8 cellular contexts compared by ENCODE assay signal in the genomic region with DNA sequence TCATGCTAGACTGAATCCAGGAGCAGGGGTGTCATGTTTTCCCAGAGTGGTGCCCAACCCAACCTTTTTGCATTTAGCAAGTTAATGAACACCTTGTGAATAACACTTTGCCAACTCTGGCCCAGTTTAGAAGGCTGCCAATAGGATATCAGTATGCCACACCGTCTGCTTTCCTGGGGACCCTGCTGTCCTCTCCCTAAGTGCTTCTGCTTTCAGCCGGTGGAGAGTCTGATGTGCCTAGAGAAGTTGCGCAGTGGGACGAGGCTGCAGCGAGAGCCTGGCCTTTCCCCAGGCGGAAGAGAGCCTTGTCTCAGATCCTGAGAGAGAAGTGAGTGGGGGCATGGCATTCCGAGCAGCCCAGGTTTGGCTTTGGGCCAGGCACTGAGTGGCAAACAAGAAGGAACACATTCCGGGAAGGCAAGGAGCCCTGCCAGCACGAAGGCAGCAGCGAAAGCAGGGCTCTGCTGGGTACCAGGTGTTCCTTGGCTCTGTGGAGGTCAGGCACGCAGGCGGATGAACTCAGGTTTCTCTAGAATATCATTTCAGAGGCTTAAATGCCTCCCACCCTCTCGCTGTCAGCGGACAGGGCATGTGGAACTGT. TPM values are rescaled to one million over a fixed set of nuclear protein-coding genes. Genes with fewer than 3 reads are reported as not detected.
DNase-seq lines count a peak whose midpoint lies in the region; ATAC-seq and TF ChIP-seq lines count a peak whose summit lies in the region.

No MANE protein-coding gene starts in this region.

- intact Hi-C loops in heart right ventricle (cut with DNase I) = loop anchor here in 9 of 10 donors (2.0 to 10.0 kb wide), 13 partner anchors 36 to 710 kb away; partner anchors contain the start of genes MYO9A (in 1 of the 9) and SENP8 (in 1 of the 9)
- intact Hi-C loops in sigmoid colon (cut with DNase I) = loop anchor here (2.0 to 10.0 kb wide), 4 partner anchors 38 to 374 kb away; no protein-coding TSS in a partner anchor
- intact Hi-C loops in activated T-helper 1 cell treated with anti-CD3 and anti-CD28 coated beads, Interleukin-12 subunit alpha, Interleukin-12 subunit beta, Interleukin-2, Interleukin-4 antibody, amounts not matched to agents 30 ng/mL and 10 ng/mL and 1 ng/mL, durations not matched to agents 14 hours and 24 hours and 36 hours (cut with micrococcal nuclease) = loop anchor here (1.0 to 5.0 kb wide), 2 partner anchors 353 to 708 kb away; no protein-coding TSS in a partner anchor
- intact Hi-C loops in activated naive CD4-positive, alpha-beta T cell treated with anti-CD3 and anti-CD28 coated beads for 36 hours (cut with micrococcal nuclease) = loop anchor here (5.0 kb wide), 1 partner anchor 708 kb away; no protein-coding TSS in a partner anchor

- peaks cover 7% of the 10 kb centered on the region for H3K27me3 Mint-ChIP-seq in activated naive CD8-positive, alpha-beta T cell treated with anti-CD3 and anti-CD28 coated beads for 36 hours
- H3K27me3 Mint-ChIP-seq in activated T-helper 1 cell treated with anti-CD3 and anti-CD28 coated beads, Interleukin-12 subunit alpha, Interleukin-12 subunit beta, Interleukin-2, Interleukin-4 antibody, amounts not matched to agents 30 ng/mL and 10 ng/mL and 1 ng/mL, durations not matched to agents 14 hours and 24 hours and 36 hours (ENCODE audit: insufficient read depth) = peaks cover 4% of the 10 kb centered on the region
- H3K27me3 Mint-ChIP-seq in activated naive CD4-positive, alpha-beta T cell treated with anti-CD3 and anti-CD28 coated beads for 36 hours (ENCODE audit: low read depth) = peaks cover 2% of the 10 kb centered on the region

- no peak overlapping the region for H3K27ac Mint-ChIP-seq in activated naive CD8-positive, alpha-beta T cell treated with anti-CD3 and anti-CD28 coated beads for 36 hours
- no peak overlapping the region for H3K27ac Mint-ChIP-seq in activated T-helper 1 cell treated with anti-CD3 and anti-CD28 coated beads, Interleukin-12 subunit alpha, Interleukin-12 subunit beta, Interleukin-2, Interleukin-4 antibody, amounts not matched to agents 30 ng/mL and 10 ng/mL and 1 ng/mL, durations not matched to agents 14 hours and 24 hours and 36 hours
- no peak overlapping the region for H3K27ac Mint-ChIP-seq in activated naive CD4-positive, alpha-beta T cell treated with anti-CD3 and anti-CD28 coated beads for 36 hours

- H3K27me3 ChIP-seq in heart right ventricle = no peaks in the 10 kb centered on the region
- H3K27me3 ChIP-seq in sigmoid colon = no peaks in the 10 kb centered on the region

- H3K36me3 ChIP-seq in heart right ventricle = no peaks in the 10 kb centered on the region
- H3K36me3 ChIP-seq in sigmoid colon = no peaks in the 10 kb centered on the region

- H3K9me3 ChIP-seq in heart right ventricle (no peaks in the 10 kb centered on the region), sigmoid colon (no peaks in the 10 kb centered on the region)

- WGBS in heart right ventricle, 2 donors = 14 to 19% methylated on average over 14 of the region's 14 CpGs
- 12 to 57% methylated on average over 14 of the region's 14 CpGs for WGBS in sigmoid colon, 2 donors

- TF ChIP-seq RAD21 in Ishikawa (IDR thresholded peaks at IDR 0.05; ENCODE audit: low read depth) = peak; percentile 24; the same call in 1 of the 2 replicates

- no peak for TF ChIP-seq POLR2A in sigmoid colon (IDR thresholded peaks at IDR 0.05)

- H3K27ac ChIP-seq in heart right ventricle (peak overlapping the region in 7 of 10 donors; percentile 2 to 57 (median 30)), sigmoid colon (peak overlapping the region; percentile 70 to 87 (median 76))

- H3K4me1 ChIP-seq in heart right ventricle (peaks cover 0 to 12% (median 8%) of the 10 kb centered on the region in 9 donors), sigmoid colon (peaks cover 0 to 30% (median 22%) of the 10 kb centered on the region in 4 donors)

- H3K4me3 Mint-ChIP-seq in activated naive CD8-positive, alpha-beta T cell treated with anti-CD3 and anti-CD28 coated beads for 36 hours = peak overlapping the region; percentile 66
- no peak overlapping the region for H3K4me3 Mint-ChIP-seq in activated T-helper 1 cell treated with anti-CD3 and anti-CD28 coated beads, Interleukin-12 subunit alpha, Interleukin-12 subunit beta, Interleukin-2, Interleukin-4 antibody, amounts not matched to agents 30 ng/mL and 10 ng/mL and 1 ng/mL, durations not matched to agents 14 hours and 24 hours and 36 hours
- H3K4me3 Mint-ChIP-seq in activated naive CD4-positive, alpha-beta T cell treated with anti-CD3 and anti-CD28 coated beads for 36 hours = no peak overlapping the region

- no peaks in the 10 kb centered on the region for H3K36me3 Mint-ChIP-seq in activated naive CD8-positive, alpha-beta T cell treated with anti-CD3 and anti-CD28 coated beads for 36 hours
- H3K36me3 Mint-ChIP-seq in activated T-helper 1 cell treated with anti-CD3 and anti-CD28 coated beads, Interleukin-12 subunit alpha, Interleukin-12 subunit beta, Interleukin-2, Interleukin-4 antibody, amounts not matched to agents 30 ng/mL and 10 ng/mL and 1 ng/mL, durations not matched to agents 14 hours and 24 hours and 36 hours (ENCODE audit: low read depth) = no peaks in the 10 kb centered on the region
- H3K36me3 Mint-ChIP-seq in activated naive CD4-positive, alpha-beta T cell treated with anti-CD3 and anti-CD28 coated beads for 36 hours (ENCODE audit: low read depth) = no peaks in the 10 kb centered on the region

- H3K4me3 ChIP-seq in AG09309 (ENCODE audit: control insufficient read depth, low read depth, low read length) (peak overlapping the region; percentile 52; the same call in 1 of the 2 replicates), heart right ventricle (peak overlapping the region; percentile 27 to 64 (median 56)), sigmoid colon (peak overlapping the region in 3 of 4 donors; percentile 46 to 58 (median 50))

- TF ChIP-seq EP300 in Ishikawa (IDR thresholded peaks at IDR 0.05; ENCODE audit: borderline replicate concordance) (peak; percentile 79), sigmoid colon (IDR thresholded peaks at IDR 0.05) (no peak)

- TF ChIP-seq CTCF in AG09309 (IDR thresholded peaks at IDR 0.05; ENCODE audit: control insufficient read depth, insufficient read depth, low read depth, low read length, missing control alignments) (no peak), heart right ventricle (IDR thresholded peaks at IDR 0.05) (no peak), sigmoid colon (IDR thresholded peaks at IDR 0.05) (no peak)

- CTCF ChIA-PET in activated naive CD4-positive, alpha-beta T cell treated with anti-CD3 and anti-CD28 coated beads for 36 hours (lab: Charles Lee) = interaction anchor here (1.0 to 3.3 kb wide), 4 partner anchors 10 to 412 kb away, joined by 3 to 29 read pairs (median 13); no protein-coding TSS in a partner anchor

- H3K9me3 Mint-ChIP-seq in activated naive CD8-positive, alpha-beta T cell treated with anti-CD3 and anti-CD28 coated beads for 36 hours = no peaks in the 10 kb centered on the region
- H3K9me3 Mint-ChIP-seq in activated T-helper 1 cell treated with anti-CD3 and anti-CD28 coated beads, Interleukin-12 subunit alpha, Interleukin-12 subunit beta, Interleukin-2, Interleukin-4 antibody, amounts not matched to agents 30 ng/mL and 10 ng/mL and 1 ng/mL, durations not matched to agents 14 hours and 24 hours and 36 hours = no peaks in the 10 kb centered on the region
- H3K9me3 Mint-ChIP-seq in activated naive CD4-positive, alpha-beta T cell treated with anti-CD3 and anti-CD28 coated beads for 36 hours = no peaks in the 10 kb centered on the region

- DNase-seq in AG09309 (ENCODE audit: low read depth) = no peak
- DNase-seq in activated naive CD8-positive, alpha-beta T cell treated with anti-CD3 and anti-CD28 coated beads for 36 hours = no peak
- peak; percentile 46 to 73 for DNase-seq in heart right ventricle
- DNase-seq in sigmoid colon = peak; percentile 83
- DNase-seq in activated T-helper 1 cell treated with anti-CD3 and anti-CD28 coated beads, Interleukin-12 subunit alpha, Interleukin-12 subunit beta, Interleukin-2, Interleukin-4 antibody, amounts not matched to agents 30 ng/mL and 10 ng/mL and 1 ng/mL, durations not matched to agents 14 hours and 24 hours and 36 hours (ENCODE audit: low spot score) = no peak
- DNase-seq in activated naive CD4-positive, alpha-beta T cell treated with anti-CD3 and anti-CD28 coated beads for 36 hours = no peak

- H3K4me1 Mint-ChIP-seq in activated naive CD8-positive, alpha-beta T cell treated with anti-CD3 and anti-CD28 coated beads for 36 hours = peaks cover 1% of the 10 kb centered on the region
- H3K4me1 Mint-ChIP-seq in activated T-helper 1 cell treated with anti-CD3 and anti-CD28 coated beads, Interleukin-12 subunit alpha, Interleukin-12 subunit beta, Interleukin-2, Interleukin-4 antibody, amounts not matched to agents 30 ng/mL and 10 ng/mL and 1 ng/mL, durations not matched to agents 14 hours and 24 hours and 36 hours (ENCODE audit: low read depth) = peaks cover 6% of the 10 kb centered on the region
- peaks cover 4% of the 10 kb centered on the region for H3K4me1 Mint-ChIP-seq in activated naive CD4-positive, alpha-beta T cell treated with anti-CD3 and anti-CD28 coated beads for 36 hours (ENCODE audit: low read depth)

- ATAC-seq in heart right ventricle = peak; percentile 26 to 89 (median 72)
- ATAC-seq in GM19035 (IDR thresholded peaks at IDR 0.05; ENCODE audit: unreplicated experiment) = no peak

RNA-seq across cellular contexts. Expression of gene SENP8, which starts 36.9 kb away (rescaled TPM):
- total RNA-seq in activated naive CD8-positive, alpha-beta T cell treated with anti-CD3 and anti-CD28 coated beads for 36 hours = 1 to 10 TPM; 2.0 to 2.2 TPM
- total RNA-seq in heart right ventricle = 1 to 10 TPM; 5.2 to 8.8 (median 6.7) TPM
- 1 to 10 TPM; 1.8 to 3.2 TPM for polyA plus RNA-seq in heart right ventricle
- 1 to 10 TPM; 1.8 to 4.3 (median 2.0) TPM for total RNA-seq in sigmoid colon
- 1 to 10 TPM; 1.2 to 3.0 (median 1.6) TPM for polyA plus RNA-seq in sigmoid colon
- total RNA-seq in activated T-helper 1 cell treated with anti-CD3 and anti-CD28 coated beads, Interleukin-12 subunit alpha, Interleukin-12 subunit beta, Interleukin-2, Interleukin-4 antibody, amounts not matched to agents 30 ng/mL and 10 ng/mL and 1 ng/mL, durations not matched to agents 14 hours and 24 hours and 36 hours = 1.5 and 1.8 TPM in 2 replicates
- 1 to 10 TPM; 2.0 TPM for total RNA-seq in activated naive CD4-positive, alpha-beta T cell treated with anti-CD3 and anti-CD28 coated beads for 36 hours

RNA-seq across cellular contexts. Expression of gene MYO9A, which starts 37.2 kb away (rescaled TPM):
- 10 to 100 TPM; 15.4 to 19.1 TPM for total RNA-seq in activated naive CD8-positive, alpha-beta T cell treated with anti-CD3 and anti-CD28 coated beads for 36 hours
- total RNA-seq in heart right ventricle (10 to 100 TPM; 23.4 to 36.9 (median 30.0) TPM), sigmoid colon (10 to 100 TPM; 55.8 to 80.0 (median 62.8) TPM)
- polyA plus RNA-seq in heart right ventricle (1 to 10 TPM; 3.7 to 4.4 TPM), sigmoid colon (1 to 10 TPM; 3.0 to 7.1 (median 3.0) TPM)
- 15.2 and 16.4 TPM in 2 replicates for total RNA-seq in activated T-helper 1 cell treated with anti-CD3 and anti-CD28 coated beads, Interleukin-12 subunit alpha, Interleukin-12 subunit beta, Interleukin-2, Interleukin-4 antibody, amounts not matched to agents 30 ng/mL and 10 ng/mL and 1 ng/mL, durations not matched to agents 14 hours and 24 hours and 36 hours
- 10 to 100 TPM in 1 of 2 experiments, 1 to 10 TPM in 1; 9.5 to 10.0 TPM for total RNA-seq in activated naive CD4-positive, alpha-beta T cell treated with anti-CD3 and anti-CD28 coated beads for 36 hours

RNA-seq across cellular contexts. Expression of gene GRAMD2A, which starts 42.5 kb away (rescaled TPM):
- not detected for total RNA-seq in activated naive CD8-positive, alpha-beta T cell treated with anti-CD3 and anti-CD28 coated beads for 36 hours
- under 1 TPM in 1 of 10 donors, not detected in 9; 0.20 TPM for total RNA-seq in heart right ventricle
- polyA plus RNA-seq in heart right ventricle = under 1 TPM in 1 of 2 donors, not detected in 1; 0.06 TPM
- 1 to 10 TPM in 1 of 4 donors, under 1 TPM in 3; 0.16 to 2.6 (median 0.50) TPM for total RNA-seq in sigmoid colon
- polyA plus RNA-seq in sigmoid colon = 1 to 10 TPM in 2 of 3 donors, not detected in 1; 2.5 to 4.3 TPM
- total RNA-seq in activated T-helper 1 cell treated with anti-CD3 and anti-CD28 coated beads, Interleukin-12 subunit alpha, Interleukin-12 subunit beta, Interleukin-2, Interleukin-4 antibody, amounts not matched to agents 30 ng/mL and 10 ng/mL and 1 ng/mL, durations not matched to agents 14 hours and 24 hours and 36 hours = 0.21 TPM in 1 of 2 replicates, not detected in the other
- total RNA-seq in activated naive CD4-positive, alpha-beta T cell treated with anti-CD3 and anti-CD28 coated beads for 36 hours = not detected

Comparison
In these comparisons a context has a peak if more than half of its experiments do, and no peak if none do; other contexts are left out.
1. DNase-seq: peak in heart right ventricle (2 of 2) and sigmoid colon (single experiment); none in AG09309 (single experiment), activated naive CD8-positive, alpha-beta T cell treated with anti-CD3 and anti-CD28 coated beads for 36 hours (single experiment), activated T-helper 1 cell treated with anti-CD3 and anti-CD28 coated beads, Interleukin-12 subunit alpha, Interleukin-12 subunit beta, Interleukin-2, Interleukin-4 antibody, amounts not matched to agents 30 ng/mL and 10 ng/mL and 1 ng/mL, durations not matched to agents 14 hours and 24 hours and 36 hours (single experiment) and activated naive CD4-positive, alpha-beta T cell treated with anti-CD3 and anti-CD28 coated beads for 36 hours (single experiment).
2. Peak in every context shown above with its lines, with median percentiles within 50 percentile points of each other: H3K4me3 ChIP-seq.